ENCODE assay signal across 11 cellular contexts in the genomic region with DNA sequence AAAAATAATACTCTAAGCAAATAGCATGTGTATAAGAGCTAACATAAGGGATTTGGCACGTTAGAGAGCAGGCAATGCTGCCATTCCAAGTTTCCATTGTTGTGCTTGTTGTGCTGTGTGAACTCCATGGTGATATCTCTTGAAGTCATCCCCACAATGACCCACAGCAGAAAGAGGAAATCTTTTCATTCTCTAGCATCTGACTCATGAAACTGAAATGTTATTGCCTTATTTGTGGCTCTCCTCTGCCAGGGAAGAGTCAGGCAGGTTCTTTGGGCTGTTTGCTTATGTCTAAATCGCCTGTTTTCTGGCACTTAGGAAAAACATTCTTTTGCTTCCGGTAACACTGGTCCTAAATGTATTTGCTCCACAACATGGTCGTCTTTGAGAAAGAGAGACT.
DNase-seq lines count a peak whose midpoint lies in the region; ATAC-seq and TF ChIP-seq lines count a peak whose summit lies in the region.
"Had no signal": no experiment of that assay in that cellular context is flagged by ENCODE, and none has a peak within 500 bp of the region (broad histone marks: within the 10 kb centered on the region; RNA-seq: fewer than 3 reads in every experiment).

No MANE protein-coding gene starts in this region.

- intact Hi-C loops in natural killer cell (cut with micrococcal nuclease) = no loop called here

- H3K4me1 ChIP-seq in mesodermal cell (ENCODE audit: control insufficient read depth, insufficient read depth, low read length, poor library complexity, severe bottlenecking) = peaks cover 14% of the 10 kb centered on the region

- DNase-seq in AG04449 (ENCODE audit: low read depth, low spot score) = peak; percentile 98
- DNase-seq in NCI-H2196 (lab: John Stamatoyannopoulos, UW; ENCODE audit: unreplicated experiment) = peak; percentile 39
- DNase-seq in epidermal melanocyte (ENCODE audit: insufficient read length, low spot score) = peak; percentile 25
- no peak for DNase-seq in GM10266 (ENCODE audit: extremely low spot score)
- DNase-seq in NCI-H82 treated with DMSO at 0.1 percent for 48 hours (lab: John Stamatoyannopoulos, UW; ENCODE audit: unreplicated experiment) = no peak
- DNase-seq in stimulated activated CD4-positive, alpha-beta T cell treated with anti-CD3 and anti-CD28 coated beads, Interleukin-1b, Interleukin-23, amount 100 ng/mL, for 48 hours = no peak
- DNase-seq in natural killer cell = no peak
- DNase-seq: CD4-positive, CD25-positive, alpha-beta regulatory T cell had no signal

- H3K27ac ChIP-seq in mesodermal cell (ENCODE audit: low read depth, low read length, severe bottlenecking) = peak overlapping the region; percentile 96

- no peak for ATAC-seq in natural killer cell

- POLR2A ChIA-PET in AG04449 (lab: Yijun Ruan, JAX) = no interaction called here

- no peak for TF ChIP-seq CTCF in AG04449 (IDR thresholded peaks at IDR 0.05; ENCODE audit: insufficient read depth, low read length, missing control alignments)
- TF ChIP-seq CTCF in GM10266 (IDR thresholded peaks at IDR 0.05; ENCODE audit: control insufficient read depth, insufficient read depth, low read depth, missing control alignments) = no peak
- no peak for TF ChIP-seq CTCF in natural killer cell (IDR thresholded peaks at IDR 0.05)

- 71 to 73% methylated on average over 2 to 3 of the region's 4 CpGs for WGBS in mesodermal cell (ENCODE audit: insufficient coverage in 2 of 2), 2 experiments

- H3K27me3 Mint-ChIP-seq in natural killer cell (ENCODE audit: low read depth in 2 of 2) = no peaks in the 10 kb centered on the region
- H3K27me3 Mint-ChIP-seq: CD4-positive, CD25-positive, alpha-beta regulatory T cell; IgD-negative memory B cell had no signal

- no peaks in the 10 kb centered on the region for H3K4me1 Mint-ChIP-seq in natural killer cell
- H3K4me1 Mint-ChIP-seq: CD4-positive, CD25-positive, alpha-beta regulatory T cell; IgD-negative memory B cell had no signal

- no peaks in the 10 kb centered on the region for H3K36me3 Mint-ChIP-seq in natural killer cell
- H3K36me3 Mint-ChIP-seq: CD4-positive, CD25-positive, alpha-beta regulatory T cell; IgD-negative memory B cell had no signal

- CTCF ChIA-PET in AG04449 (lab: Yijun Ruan, JAX) = no interaction called here

- no peak overlapping the region for H3K4me3 ChIP-seq in AG04449 (ENCODE audit: low read depth, low read length)
- no peak overlapping the region for H3K4me3 ChIP-seq in mesodermal cell (ENCODE audit: extremely low read depth, insufficient read depth, low read length, poor library complexity, severe bottlenecking)

- no peak overlapping the region for H3K27ac Mint-ChIP-seq in natural killer cell
- H3K27ac Mint-ChIP-seq: activated T-helper 2 cell treated with anti-CD3 and anti-CD28 coated beads, Interferon-gamma antibody, Interleukin-2, Interleukin-4, amounts not matched to agents 10 μg/mL and 5 μg/mL and 100 μg/mL, durations not matched to agents 14 hours and 24 hours and 36 hours; CD4-positive, CD25-positive, alpha-beta regulatory T cell; IgD-negative memory B cell had no signal

- H3K9me3 ChIP-seq in mesodermal cell (ENCODE audit: control insufficient read depth, low read length) = no peaks in the 10 kb centered on the region

- no peak overlapping the region for H3K4me3 Mint-ChIP-seq in natural killer cell
- H3K4me3 Mint-ChIP-seq: CD4-positive, CD25-positive, alpha-beta regulatory T cell; IgD-negative memory B cell had no signal

- no peaks in the 10 kb centered on the region for H3K36me3 ChIP-seq in mesodermal cell (ENCODE audit: control insufficient read depth, insufficient read depth, low read length)

- peaks cover 3 to 5% of the 10 kb centered on the region in 2 donors for H3K9me3 Mint-ChIP-seq in natural killer cell
- H3K9me3 Mint-ChIP-seq: activated T-helper 2 cell treated with anti-CD3 and anti-CD28 coated beads, Interferon-gamma antibody, Interleukin-2, Interleukin-4, amounts not matched to agents 10 μg/mL and 5 μg/mL and 100 μg/mL, durations not matched to agents 14 hours and 24 hours and 36 hours had no signal

Comparison
In these comparisons a context has a peak if more than half of its experiments do, and no peak if none do; other contexts are left out.
1. DNase-seq: peak in AG04449 (single experiment), NCI-H2196 (single experiment) and epidermal melanocyte (single experiment); none in GM10266 (single experiment), NCI-H82 treated with DMSO at 0.1 percent for 48 hours (single experiment), stimulated activated CD4-positive, alpha-beta T cell treated with anti-CD3 and anti-CD28 coated beads, Interleukin-1b, Interleukin-23, amount 100 ng/mL, for 48 hours (single experiment) and natural killer cell (single experiment).